In the genomic region with DNA sequence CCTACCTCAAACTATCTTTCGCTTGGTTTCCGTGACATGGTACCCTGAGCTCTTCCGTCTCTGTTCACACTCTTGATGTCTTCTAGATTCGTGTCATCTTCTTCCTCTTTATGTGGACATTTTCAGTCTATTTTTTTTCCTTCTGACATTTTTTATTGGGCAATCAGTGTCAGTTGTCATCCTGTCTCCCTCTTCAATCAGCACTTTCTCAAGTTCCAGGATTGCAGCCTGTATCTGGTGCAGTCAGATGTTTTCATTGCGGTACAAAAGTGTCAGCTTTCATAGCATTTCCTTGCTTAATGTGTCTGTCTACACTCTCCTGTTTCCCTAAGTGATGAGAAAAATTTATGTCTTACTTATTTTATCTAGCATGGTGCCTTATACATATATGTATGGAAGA, we compare ENCODE assay signal across 8 cellular contexts.
"Had no signal": no experiment of that assay in that cellular context is flagged by ENCODE, and none has a peak within 500 bp of the region (broad histone marks: within the 10 kb centered on the region; RNA-seq: fewer than 3 reads in every experiment).

No MANE protein-coding gene starts in this region.

- H3K4me1 ChIP-seq: HAP-1 had no signal

- DNase-seq: GM23248, H7, IMR-90, KBM-7 had no signal

- H3K4me3 ChIP-seq: GM23248, HAP-1 had no signal

- H2AFZ ChIP-seq: GM23248 had no signal

- FAIRE-seq: H1, HTR-8/SVneo had no signal

- H3K9ac ChIP-seq: GM23248 had no signal

- H3K36me3 ChIP-seq: HAP-1 had no signal

- H3K9me3 ChIP-seq: HAP-1 had no signal

- H3K27ac ChIP-seq: GM23248 had no signal

- ATAC-seq: HCT116 had no signal
